ENCODE assay signal across 34 cellular contexts in the genomic region with DNA sequence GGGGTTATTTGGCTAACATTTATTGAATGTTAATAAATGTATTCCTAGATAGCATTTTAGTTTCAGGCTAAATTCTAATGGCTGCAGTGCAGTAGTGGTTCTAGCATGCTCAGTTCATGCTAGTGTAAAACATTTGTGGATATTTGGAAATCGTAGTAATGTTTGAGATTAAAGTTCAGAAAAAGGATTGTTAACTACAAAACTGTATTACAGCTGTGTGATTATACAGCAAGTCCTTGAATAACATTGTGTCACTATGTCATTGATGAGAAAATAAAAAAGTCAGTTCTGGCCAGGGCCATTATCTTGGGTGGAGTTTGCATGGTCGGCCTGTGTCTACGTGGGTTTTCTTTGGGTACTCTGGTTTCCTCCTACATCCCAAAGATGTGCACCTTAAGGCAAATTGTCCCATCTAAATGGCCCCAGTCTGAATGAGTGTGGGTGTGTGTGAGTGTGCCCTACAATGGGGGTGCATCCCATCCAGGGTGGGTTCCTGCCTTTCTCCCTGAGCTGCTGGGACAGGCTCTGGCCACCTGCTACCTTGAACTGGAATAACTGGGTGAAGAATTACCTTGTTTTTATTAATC.
"Had no signal": no experiment of that assay in that cellular context is flagged by ENCODE, and none has a peak within 500 bp of the region (broad histone marks: within the 10 kb centered on the region; RNA-seq: fewer than 3 reads in every experiment).

No MANE protein-coding gene starts in this region.

- H3K4me1 ChIP-seq: breast epithelium had no signal

- H3K36me3 ChIP-seq: adrenal gland, breast epithelium, MG63, WERI-Rb-1 had no signal

- H3K9me3 ChIP-seq: adrenal gland, body of pancreas, breast epithelium, MG63 had no signal

- H3K4me2 ChIP-seq: PC-9 had no signal

- FAIRE-seq: astrocyte, RCC 7860 had no signal

- ATAC-seq: activated T-cell treated with anti-CD3 and anti-CD28 coated beads, Interleukin-2, amount 50 U/mL, for 4 hours; body of pancreas; Right ventricle myocardium inferior had no signal

- DNase-seq: activated CD4-positive, alpha-beta memory T cell treated with anti-CD3 and anti-CD28 coated beads, Interleukin-2, amount 10 ng/mL, durations not matched to agents 7 days and 5 days; activated CD4-positive, alpha-beta T cell treated with anti-CD3 and anti-CD28 coated beads for 1 hour; activated CD4-positive, alpha-beta T cell treated with anti-CD3 and anti-CD28 coated beads for 48 hours; activated CD4-positive, CD25-positive, alpha-beta regulatory T cell; activated CD8-positive, alpha-beta memory T cell treated with anti-CD3 and anti-CD28 coated beads for 24 hours; activated gamma-delta T cell treated with Interleukin-2 at 50 U/mL for 16 hours; activated naive CD4-positive, alpha-beta T cell treated with anti-CD3 and anti-CD28 coated beads for 36 hours; activated T-cell treated with anti-CD3 and anti-CD28 coated beads, Interleukin-2, amount 50 U/mL, for 4 hours; adrenal gland; body of pancreas; cerebellar nuclear complex; Karpas-422; MG63; NCI-H1048; NCI-H1105 treated with DMSO at 0.1 percent for 48 hours; NCI-H1436; NCI-H187; NCI-H2029 treated with DMSO at 0.1 percent for 48 hours; NCI-H2107; NCI-H2171; NCI-H510A; NCI-H526; NCI-H748 treated with DMSO at 0.1 percent for 48 hours; PC-9; SIG-M5; SW 1271; T-helper 1 cell; T1000; WERI-Rb-1 had no signal

- H2AFZ ChIP-seq: PC-9 had no signal

- H3K27me3 ChIP-seq: adrenal gland, body of pancreas, breast epithelium, MG63 had no signal

- H3K4me3 ChIP-seq: adrenal gland, body of pancreas, breast epithelium, MG63, PC-9 had no signal

- H3K27ac ChIP-seq: adrenal gland, body of pancreas, breast epithelium, PC-9, RWPE1, WERI-Rb-1 had no signal
